In the genomic region with DNA sequence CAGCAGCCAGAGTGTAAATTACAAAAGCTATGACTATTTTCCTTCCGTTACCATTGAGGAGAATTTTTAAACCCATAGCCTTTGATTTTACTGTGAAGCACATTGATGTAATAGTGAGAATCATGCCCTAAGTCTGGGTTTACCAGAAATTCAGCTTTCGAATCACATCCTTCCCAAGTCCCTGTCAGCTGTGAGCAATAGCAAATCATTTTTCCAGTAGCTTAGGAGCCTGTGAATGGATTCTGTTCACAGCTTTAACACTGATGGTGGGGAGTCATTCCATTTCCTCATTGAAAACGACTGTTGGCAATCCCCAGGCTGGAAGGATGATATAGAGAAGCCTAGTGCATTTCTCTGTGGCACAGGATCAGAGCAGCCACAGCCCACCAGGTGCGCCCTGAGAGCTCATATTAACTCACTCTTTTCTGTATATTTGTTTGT, we compare ENCODE assay signal across 10 cellular contexts.
DNase-seq lines count a peak whose midpoint lies in the region; ATAC-seq lines count a peak whose summit lies in the region.
"Had no signal": no experiment of that assay in that cellular context is flagged by ENCODE, and none has a peak within 500 bp of the region (broad histone marks: within the 10 kb centered on the region; RNA-seq: fewer than 3 reads in every experiment).

No MANE protein-coding gene starts in this region.

- H3K4me3 Mint-ChIP-seq in activated T-cell treated with anti-CD3 and anti-CD28 coated beads, Interleukin-2, amount 50 U/mL, for 4 hours = no peak overlapping the region
- H3K4me3 Mint-ChIP-seq: T-cell had no signal

- DNase-seq in activated effector memory CD4-positive, alpha-beta T cell treated with anti-CD3 and anti-CD28 coated beads, Interleukin-2, amount 50 U/mL, for 16 hours = peak; percentile 68
- DNase-seq in activated effector memory CD4-positive, alpha-beta T cell treated with Interleukin-2 at 50 U/mL for 16 hours = no peak
- no peak for DNase-seq in activated T-cell treated with anti-CD3 and anti-CD28 coated beads, Interleukin-2, amount 50 U/mL, for 4 hours
- peak; percentile 19 for DNase-seq in stimulated activated naive CD8-positive, alpha-beta T cell treated with anti-CD3 and anti-CD28 coated beads, Interleukin-15, Interleukin-2, amounts not matched to agents 100 U/mL and 50 U/mL, for 24 hours
- DNase-seq in KBM-7 = no peak
- DNase-seq in UCSD-AML1 (lab: John Stamatoyannopoulos, UW; ENCODE audit: unreplicated experiment) = no peak
- DNase-seq: adrenal gland, T-cell had no signal

- ATAC-seq in HG02973 (IDR thresholded peaks at IDR 0.05; ENCODE audit: unreplicated experiment) = peak; percentile 34
- ATAC-seq in activated T-cell treated with anti-CD3 and anti-CD28 coated beads, Interleukin-2, amount 50 U/mL, for 4 hours = peak; percentile 84 to 86
- ATAC-seq in stimulated activated naive CD8-positive, alpha-beta T cell treated with anti-CD3 and anti-CD28 coated beads, Interleukin-15, Interleukin-2, amounts not matched to agents 100 U/mL and 50 U/mL, for 24 hours = peak; percentile 91
- no peak for ATAC-seq in GM18909 (IDR thresholded peaks at IDR 0.05; ENCODE audit: poor library complexity, unreplicated experiment)

- in situ Hi-C loops in KBM-7 (cut with MboI; ENCODE audit: low pct_unique_long_range_greater_than_20kb, low sequenced_read_pairs) = no loop called here

- H3K36me3 Mint-ChIP-seq in activated T-cell treated with anti-CD3 and anti-CD28 coated beads, Interleukin-2, amount 50 U/mL, for 4 hours (ENCODE audit: insufficient read depth) = peaks cover 3% of the 10 kb centered on the region
- H3K36me3 Mint-ChIP-seq: T-cell had no signal

- H3K27me3 Mint-ChIP-seq in activated T-cell treated with anti-CD3 and anti-CD28 coated beads, Interleukin-2, amount 50 U/mL, for 4 hours (ENCODE audit: low read depth) = no peaks in the 10 kb centered on the region
- H3K27me3 Mint-ChIP-seq: T-cell had no signal

- peaks cover 5% of the 10 kb centered on the region for H3K9me3 Mint-ChIP-seq in activated T-cell treated with anti-CD3 and anti-CD28 coated beads, Interleukin-2, amount 50 U/mL, for 4 hours
- H3K9me3 Mint-ChIP-seq: T-cell had no signal

- H3K4me1 Mint-ChIP-seq in activated T-cell treated with anti-CD3 and anti-CD28 coated beads, Interleukin-2, amount 50 U/mL, for 4 hours (ENCODE audit: low read depth) = peaks cover 26% of the 10 kb centered on the region

Comparison
In these comparisons a context has a peak if more than half of its experiments do, and no peak if none do; other contexts are left out.
1. DNase-seq: peak in activated effector memory CD4-positive, alpha-beta T cell treated with anti-CD3 and anti-CD28 coated beads, Interleukin-2, amount 50 U/mL, for 16 hours (single experiment) and stimulated activated naive CD8-positive, alpha-beta T cell treated with anti-CD3 and anti-CD28 coated beads, Interleukin-15, Interleukin-2, amounts not matched to agents 100 U/mL and 50 U/mL, for 24 hours (single experiment); none in activated effector memory CD4-positive, alpha-beta T cell treated with Interleukin-2 at 50 U/mL for 16 hours (single experiment), activated T-cell treated with anti-CD3 and anti-CD28 coated beads, Interleukin-2, amount 50 U/mL, for 4 hours (single experiment), KBM-7 (single experiment) and UCSD-AML1 (single experiment).